Comparison of ENCODE assay signal across 8 cellular contexts in genomic region chr18:32549248-32549842, GRCh38.
DNase-seq lines count a peak whose midpoint lies in the region; ATAC-seq lines count a peak whose summit lies in the region.

No MANE protein-coding gene starts in this region.

- H3K4me1 ChIP-seq in HUES48 (ENCODE audit: control insufficient read depth, insufficient read depth, low read length) = peaks cover 32% of the 10 kb centered on the region

- H3K4me1 Mint-ChIP-seq in activated T-cell treated with anti-CD3 and anti-CD28 coated beads, Interleukin-2, amount 50 U/mL, for 4 hours (ENCODE audit: low read depth) = peaks cover 2% of the 10 kb centered on the region

- peak overlapping the region; percentile 88 for H3K27ac ChIP-seq in HUES48 (ENCODE audit: low read depth, low read length)

- no peak overlapping the region for H3K9ac ChIP-seq in HUES48 (ENCODE audit: low read depth, low read length)

- ATAC-seq in GM21526 (IDR thresholded peaks at IDR 0.05; ENCODE audit: low FRiP score, unreplicated experiment) = peak; percentile 83
- peak; percentile 73 to 77 for ATAC-seq in activated T-cell treated with anti-CD3 and anti-CD28 coated beads, Interleukin-2, amount 50 U/mL, for 4 hours

- no peaks in the 10 kb centered on the region for H3K9me3 Mint-ChIP-seq in activated T-cell treated with anti-CD3 and anti-CD28 coated beads, Interleukin-2, amount 50 U/mL, for 4 hours

- no peaks in the 10 kb centered on the region for H3K36me3 Mint-ChIP-seq in activated T-cell treated with anti-CD3 and anti-CD28 coated beads, Interleukin-2, amount 50 U/mL, for 4 hours (ENCODE audit: insufficient read depth)

- H3K9me3 ChIP-seq in HUES48 (ENCODE audit: control insufficient read depth, insufficient read depth, low read length) = no peaks in the 10 kb centered on the region

- H3K4me3 Mint-ChIP-seq in activated T-cell treated with anti-CD3 and anti-CD28 coated beads, Interleukin-2, amount 50 U/mL, for 4 hours = no peak overlapping the region

- peak; percentile 48 for DNase-seq in ELF-1 (ENCODE audit: low read depth, low spot score)
- DNase-seq in NOMO-1 treated with dmso at 0.1 percent for 144 hours (lab: John Stamatoyannopoulos, UW; ENCODE audit: unreplicated experiment) = peak; percentile 35
- peak; percentile 24 for DNase-seq in activated T-cell treated with anti-CD3 and anti-CD28 coated beads, Interleukin-2, amount 50 U/mL, for 4 hours
- peak; percentile 52 for DNase-seq in germinal center (ENCODE audit: low spot score)
- DNase-seq in pulmonary artery endothelial cell (ENCODE audit: low read depth, low spot score) = peak; percentile 4
- no peak for DNase-seq in T1000 (lab: John Stamatoyannopoulos, UW)

- H3K36me3 ChIP-seq in HUES48 (ENCODE audit: control insufficient read depth, insufficient read depth, low read length) = no peaks in the 10 kb centered on the region

- H3K27me3 Mint-ChIP-seq in activated T-cell treated with anti-CD3 and anti-CD28 coated beads, Interleukin-2, amount 50 U/mL, for 4 hours (ENCODE audit: low read depth) = peaks cover 4% of the 10 kb centered on the region

- H3K4me3 ChIP-seq in HUES48 (ENCODE audit: low read depth, low read length) = no peak overlapping the region

- H3K27me3 ChIP-seq in HUES48 (ENCODE audit: control insufficient read depth, insufficient read depth, low read length) = no peaks in the 10 kb centered on the region
